10 cellular contexts compared by ENCODE assay signal in genomic region chr16:51148674-51149228, GRCh38. TPM values are rescaled to one million over a fixed set of nuclear protein-coding genes. Genes with fewer than 3 reads are reported as not detected.
DNase-seq lines count a peak whose midpoint lies in the region; ATAC-seq, FAIRE-seq and TF ChIP-seq lines count a peak whose summit lies in the region.
"Had no signal": no experiment of that assay in that cellular context is flagged by ENCODE, and none has a peak within 500 bp of the region (broad histone marks: within the 10 kb centered on the region; RNA-seq: fewer than 3 reads in every experiment).

No MANE protein-coding gene starts in this region.

- H3K9me1 ChIP-seq in IMR-90 (ENCODE audit: insufficient read depth, low read length) = 0 out of 2 replicates have a peak, but pooled peaks cover 3% of the 10 kb centered on the region

- H2BK120ac ChIP-seq in IMR-90 (ENCODE audit: low read depth, low read length) = no peak overlapping the region

- no peaks in the 10 kb centered on the region for H3K27me3 ChIP-seq in IMR-90 (ENCODE audit: control insufficient read depth, insufficient read depth, low read length)
- peaks cover 40 to 47% of the 10 kb centered on the region in 2 donors for H3K27me3 ChIP-seq in duodenal mucosa (ENCODE audit: control insufficient read depth in 1 of 2, insufficient read depth in 2 of 2, low read length in 2 of 2)
- peaks cover 0 to 10% of the 10 kb centered on the region in 2 experiments; a peak in 2 of 5 replicates for H3K27me3 ChIP-seq in HepG2 (ENCODE audit: control insufficient read depth in 1 of 2, insufficient read depth in 2 of 2, low read length in 2 of 2)

- no peak for TF ChIP-seq EP300 in HepG2 (IDR thresholded peaks at IDR 0.05; ENCODE audit: low read depth in 2 of 2, low read length in 2 of 2)
- no peak for TF ChIP-seq EP300 in HepG2 (CRISPR knock-in tag; IDR thresholded peaks at IDR 0.05; ENCODE audit: borderline replicate concordance)

- no peak for TF ChIP-seq CTCF in IMR-90 (conservative IDR thresholded peaks at IDR 0.05; ENCODE audit: low read depth, low read length)
- no peak for TF ChIP-seq CTCF in HepG2 (CRISPR knock-in tag; IDR thresholded peaks at IDR 0.05)
- no peak for TF ChIP-seq CTCF in type B pancreatic cell (conservative IDR thresholded peaks at IDR 0.05)

- dilution Hi-C loops in IMR-90 (cut with HindIII; ENCODE audit: low sequenced_read_pairs, unreplicated experiment) = no loop called here

- H2AFZ ChIP-seq in IMR-90 (replicated peaks; ENCODE audit: low read length, poor library complexity) = no peak overlapping the region
- no peak overlapping the region for H2AFZ ChIP-seq in HepG2 (ENCODE audit: low read length)
- H2AFZ ChIP-seq: PC-9 had no signal

- no peak overlapping the region for H2BK15ac ChIP-seq in IMR-90 (ENCODE audit: low read depth, low read length)

- H4K20me1 ChIP-seq in IMR-90 (ENCODE audit: insufficient read depth, low read length) (peaks cover 16% of the 10 kb centered on the region; the same call in 1 of the 2 replicates), HepG2 (ENCODE audit: insufficient read depth, low read length) (no peaks in the 10 kb centered on the region)

- H2AK5ac ChIP-seq in IMR-90 (ENCODE audit: low read depth, low read length) = no peak overlapping the region

- no peak overlapping the region for H2BK5ac ChIP-seq in IMR-90 (ENCODE audit: low read depth, low read length, poor library complexity, severe bottlenecking)

- peaks cover 0 to 11% of the 10 kb centered on the region in 2 experiments; a peak in 1 of 4 replicates for H3K79me1 ChIP-seq in IMR-90 (ENCODE audit: low read depth in 1 of 2, low read length in 2 of 2)

- H3K27me3 Mint-ChIP-seq in type B pancreatic cell = peaks cover 67% of the 10 kb centered on the region
- H3K27me3 Mint-ChIP-seq in activated CD8-positive, alpha-beta T cell treated with anti-CD3 and anti-CD28 coated beads, Interleukin-2, amount 10 ng/mL, durations not matched to agents 7 days and 5 days (ENCODE audit: low read depth) = peaks cover 49% of the 10 kb centered on the region

- peaks cover 67% of the 10 kb centered on the region for H3K79me2 ChIP-seq in HepG2 (ENCODE audit: insufficient read depth, low read length)

- peak overlapping the region; percentile 91 for H3K4me3 Mint-ChIP-seq in type B pancreatic cell
- H3K4me3 Mint-ChIP-seq in activated CD8-positive, alpha-beta T cell treated with anti-CD3 and anti-CD28 coated beads, Interleukin-2, amount 10 ng/mL, durations not matched to agents 7 days and 5 days = no peak overlapping the region
- H3K4me3 Mint-ChIP-seq: naive thymus-derived CD8-positive, alpha-beta T cell had no signal

- no peak for FAIRE-seq in HepG2 (lab: Jason Lieb, UNC)

- in situ Hi-C loops in IMR-90 (cut with MboI; ENCODE audit: low sequenced_read_pairs) (loop anchor here (5.0 kb wide), 1 partner anchor 614 kb away; no protein-coding TSS in a partner anchor), HepG2 (cut with HindIII; ENCODE audit: extremely low pct_ligation_motif_present, low pct_unique_long_range_greater_than_20kb) (no loop called here)

- H4K8ac ChIP-seq in IMR-90 (ENCODE audit: low read depth in 2 of 2, low read length in 2 of 2) = no peak overlapping the region

- peaks cover 31% of the 10 kb centered on the region for H3K4me1 Mint-ChIP-seq in type B pancreatic cell (ENCODE audit: unreplicated experiment)
- H3K4me1 Mint-ChIP-seq in activated CD8-positive, alpha-beta T cell treated with anti-CD3 and anti-CD28 coated beads, Interleukin-2, amount 10 ng/mL, durations not matched to agents 7 days and 5 days (ENCODE audit: low read depth) = no peaks in the 10 kb centered on the region

- H3K36me3 ChIP-seq in IMR-90 (ENCODE audit: control insufficient read depth, insufficient read depth, low read length) = no peaks in the 10 kb centered on the region; the same call in 1 of the 2 replicates
- H3K36me3 ChIP-seq in duodenal mucosa (ENCODE audit: control insufficient read depth in 1 of 2, insufficient read depth in 2 of 2, low read length in 2 of 2) = no peaks in the 10 kb centered on the region
- H3K36me3 ChIP-seq in HepG2 (replicated peaks in 1 of 2; ENCODE audit: control insufficient read depth in 1 of 2, insufficient read depth in 2 of 2, low read length in 2 of 2) = no peaks in the 10 kb centered on the region

- DNase-seq in IMR-90 = no peak
- DNase-seq in HepG2 (ENCODE audit: low spot score) = no peak
- DNase-seq in type B pancreatic cell (ENCODE audit: extremely low spot score, unreplicated experiment) = no peak
- no peak for DNase-seq in stimulated activated CD4-positive, alpha-beta T cell treated with anti-CD3 and anti-CD28 coated beads, Interleukin-12 subunit alpha, Interleukin-12 subunit beta, amount 100 ng/mL, for 4 hours
- no peak for DNase-seq in occipital lobe (lab: John Stamatoyannopoulos, UW)
- no peak for DNase-seq in activated CD8-positive, alpha-beta T cell treated with anti-CD3 and anti-CD28 coated beads, Interleukin-2, amount 10 ng/mL, durations not matched to agents 7 days and 5 days
- DNase-seq: effector CD8-positive, alpha-beta T cell; naive thymus-derived CD8-positive, alpha-beta T cell; PC-9 had no signal

- H2AK9ac ChIP-seq in IMR-90 (replicated peaks; ENCODE audit: low read depth, low read length, poor library complexity) = no peak overlapping the region

- peak overlapping the region; percentile 67 for H3K27ac Mint-ChIP-seq in type B pancreatic cell
- H3K27ac Mint-ChIP-seq in activated CD8-positive, alpha-beta T cell treated with anti-CD3 and anti-CD28 coated beads, Interleukin-2, amount 10 ng/mL, durations not matched to agents 7 days and 5 days = no peak overlapping the region
- H3K27ac Mint-ChIP-seq: naive thymus-derived CD8-positive, alpha-beta T cell had no signal

- intact Hi-C loops in IMR-90 (cut with micrococcal nuclease) = loop anchor here (5.0 kb wide), 1 partner anchor 734 kb away; no protein-coding TSS in a partner anchor
- intact Hi-C loops in HepG2 (cut with micrococcal nuclease; ENCODE audit: unreplicated experiment) = no loop called here

- no peaks in the 10 kb centered on the region for H3K9me3 Mint-ChIP-seq in type B pancreatic cell
- peaks cover 6% of the 10 kb centered on the region for H3K9me3 Mint-ChIP-seq in activated CD8-positive, alpha-beta T cell treated with anti-CD3 and anti-CD28 coated beads, Interleukin-2, amount 10 ng/mL, durations not matched to agents 7 days and 5 days (ENCODE audit: insufficient read depth)

- no CpG with 5 or more reads among the region's 2 CpGs for WGBS in IMR-90 (ENCODE audit: extremely low coverage in 2 of 2, insufficient read length in 1 of 2), 2 experiments
- WGBS in HepG2 (ENCODE audit: low lambda C conversion rate) = 10% methylated on average over 2 of the region's 2 CpGs

- peak overlapping the region; percentile 94 for H3K4me2 ChIP-seq in IMR-90 (ENCODE audit: low read depth, low read length)
- H3K4me2 ChIP-seq in HepG2 (ENCODE audit: low read depth, low read length) = peak overlapping the region; percentile 90
- H3K4me2 ChIP-seq: PC-9 had no signal

- H3K27ac ChIP-seq in IMR-90 (ENCODE audit: insufficient read depth, low read length) = peak overlapping the region; percentile 54; the same call in 1 of the 2 replicates
- peak overlapping the region; percentile 42 for H3K27ac ChIP-seq in duodenal mucosa (ENCODE audit: low read depth, low read length)
- peak overlapping the region; percentile 86 for H3K27ac ChIP-seq in HepG2 (ENCODE audit: extremely low read length, insufficient read depth, low read length)
- H3K27ac ChIP-seq: PC-9 had no signal

- H2BK20ac ChIP-seq in IMR-90 (ENCODE audit: low read depth, low read length) = no peak overlapping the region

- H4K91ac ChIP-seq in IMR-90 (ENCODE audit: insufficient read depth, low read depth, low read length) = no peak overlapping the region

- no peak for ATAC-seq in IMR-90 (ENCODE audit: low read depth)
- ATAC-seq in HepG2 = no peak
- no peak for ATAC-seq in activated CD8-positive, alpha-beta T cell treated with anti-CD3 and anti-CD28 coated beads, Interleukin-2, amount 10 ng/mL, durations not matched to agents 7 days and 5 days
- ATAC-seq: naive thymus-derived CD8-positive, alpha-beta T cell had no signal

- no peak overlapping the region; the same call in 1 of the 2 replicates for H4K5ac ChIP-seq in IMR-90 (ENCODE audit: low read depth, low read length)

- H3K56ac ChIP-seq in IMR-90 (ENCODE audit: extremely low read depth, insufficient read depth, low read length) = peak overlapping the region; percentile 90; the same call in 1 of the 2 replicates

- no peak for TF ChIP-seq POLR2A in IMR-90 (IDR thresholded peaks at IDR 0.05; ENCODE audit: low read depth, low read length)
- TF ChIP-seq POLR2A in HepG2 (IDR thresholded peaks at IDR 0.05; ENCODE audit: insufficient read depth in 1 of 2, low read depth in 2 of 2, low read length in 2 of 2) = no peak

- H3K4ac ChIP-seq in IMR-90 (ENCODE audit: low read depth, low read length) = no peak overlapping the region

- POLR2A ChIA-PET in IMR-90 (lab: Charles Lee; ENCODE audit: unreplicated experiment) (interaction anchor here (0.5 kb wide), 1 partner anchor 19 kb away, joined by 3 read pairs; no protein-coding TSS in a partner anchor), HepG2 (lab: Yijun Ruan, JAX) (interaction anchor here (1.0 to 2.1 kb wide), 5 partner anchors 23 to 91 kb away, joined by 3 to 12 read pairs (median 9); no protein-coding TSS in a partner anchor)
- POLR2A ChIA-PET in activated CD8-positive, alpha-beta T cell treated with anti-CD3 and anti-CD28 coated beads, Interleukin-2, amount 10 ng/mL, durations not matched to agents 7 days and 5 days (lab: Charles Lee) = no interaction called here

- no TSS peak for BruUV-seq in IMR-90 (replicated peaks; lab: Mats Ljungman, UMichigan)
- no TSS peak for BruUV-seq in HepG2 (replicated peaks; lab: Mats Ljungman, UMichigan)

- H3K4me3 ChIP-seq in IMR-90 (ENCODE audit: insufficient read depth, low read depth, low read length) = peak overlapping the region; percentile 89; the same call in 1 of the 2 replicates
- peak overlapping the region in 1 of 2 donors; percentile 5 for H3K4me3 ChIP-seq in duodenal mucosa (ENCODE audit: low read depth in 1 of 2, low read length in 2 of 2)
- peak overlapping the region; percentile 90 to 97 (median 94) for H3K4me3 ChIP-seq in HepG2 (replicated peaks in 1 of 3; ENCODE audit: insufficient read depth in 1 of 3, low read depth in 2 of 3, low read length in 3 of 3)
- H3K4me3 ChIP-seq: PC-9 had no signal

- H3K23ac ChIP-seq in IMR-90 (ENCODE audit: low read depth, low read length) = no peak overlapping the region; the same call in 1 of the 2 replicates

- no peak for TF ChIP-seq RAD21 in IMR-90 (IDR thresholded peaks at IDR 0.05; ENCODE audit: low read length)
- no peak for TF ChIP-seq RAD21 in HepG2 (CRISPR knock-in tag; IDR thresholded peaks at IDR 0.05)

- H3K14ac ChIP-seq in IMR-90 (replicated peaks; ENCODE audit: low read depth, low read length) = peak overlapping the region; percentile 51; the same call in 1 of the 2 replicates

- no peaks in the 10 kb centered on the region for H3K4me1 ChIP-seq in IMR-90 (ENCODE audit: control insufficient read depth, insufficient read depth, low read length)
- H3K4me1 ChIP-seq in duodenal mucosa (ENCODE audit: control insufficient read depth in 1 of 2, insufficient read depth in 2 of 2, low read length in 2 of 2) = no peaks in the 10 kb centered on the region
- peaks cover 61% of the 10 kb centered on the region for H3K4me1 ChIP-seq in HepG2 (ENCODE audit: insufficient read depth, low read length)

- H3K18ac ChIP-seq in IMR-90 (ENCODE audit: low read depth, low read length) = no peak overlapping the region

- peak overlapping the region; percentile 34; the same call in 1 of the 2 replicates for H3K9ac ChIP-seq in IMR-90 (ENCODE audit: low read depth, low read length)
- H3K9ac ChIP-seq in duodenal mucosa (ENCODE audit: low read depth in 1 of 2, low read length in 2 of 2) = no peak overlapping the region
- peak overlapping the region; percentile 91 for H3K9ac ChIP-seq in HepG2 (ENCODE audit: insufficient read depth, low read depth, low read length)

- no peaks in the 10 kb centered on the region for H3K9me3 ChIP-seq in IMR-90 (ENCODE audit: control insufficient read depth, insufficient read depth, low read length)
- H3K9me3 ChIP-seq in duodenal mucosa (ENCODE audit: control insufficient read depth in 1 of 2, low read length in 2 of 2) = no peaks in the 10 kb centered on the region
- H3K9me3 ChIP-seq in HepG2 (ENCODE audit: low read length) = no peaks in the 10 kb centered on the region

- no peaks in the 10 kb centered on the region for H3K36me3 Mint-ChIP-seq in type B pancreatic cell
- peaks cover 11% of the 10 kb centered on the region for H3K36me3 Mint-ChIP-seq in activated CD8-positive, alpha-beta T cell treated with anti-CD3 and anti-CD28 coated beads, Interleukin-2, amount 10 ng/mL, durations not matched to agents 7 days and 5 days (ENCODE audit: low read depth)

- CTCF ChIA-PET in IMR-90 (lab: Yijun Ruan, JAX) = interaction anchor here (0.9 kb wide), 1 partner anchor 613 kb away, joined by 3 read pairs; no protein-coding TSS in a partner anchor
- CTCF ChIA-PET in HepG2 (lab: Yijun Ruan, JAX; ENCODE audit: low intra/inter-chr PET ratio, low total read pairs) = no interaction called here
- CTCF ChIA-PET in activated CD8-positive, alpha-beta T cell treated with anti-CD3 and anti-CD28 coated beads, Interleukin-2, amount 10 ng/mL, durations not matched to agents 7 days and 5 days (lab: Charles Lee) = no interaction called here

RNA-seq across cellular contexts. Expression of gene SALL1, which starts 2.3 kb away (rescaled TPM):
- total RNA-seq in IMR-90 (2012; rRNA removed) (0.83 and 0.90 TPM in 2 replicates), HepG2 (2016; rRNA removed; fragmentation: Illumina TruSeq; extraction: Trizol) (12.3 and 18.5 TPM in 2 replicates), type B pancreatic cell (ENCODE audit: low replicate concordance) (8.0 and 27.0 TPM in 2 replicates), occipital lobe (4.4 TPM)
- polyA plus RNA-seq in IMR-90 (2012; rRNA removed) (4.8 and 5.2 TPM in 2 replicates), HepG2 (2011; rRNA removed) (5.9 and 6.6 TPM in 2 replicates)
- polyA plus RNA-seq in IMR-90 (2012; cell fraction: cytosol; rRNA removed) = 1.9 and 2.5 TPM in 2 replicates
- 5.5 and 7.8 TPM in 2 replicates for polyA plus RNA-seq in IMR-90 (2012; cell fraction: nucleus; rRNA removed; ENCODE audit: low replicate concordance)
- 3.8 and 4.7 TPM in 2 replicates for total RNA-seq in HepG2 (2016; cell fraction: cytosol; rRNA removed; fragmentation: Illumina TruSeq; extraction: Trizol; ENCODE audit: low read depth)
- 12.7 and 13.5 TPM in 2 replicates for total RNA-seq in HepG2 (2016; cell fraction: insoluble cytoplasmic fraction; rRNA removed; fragmentation: Illumina TruSeq; extraction: Trizol)
- 12.7 and 14.2 TPM in 2 replicates for total RNA-seq in HepG2 (2016; cell fraction: membrane; rRNA removed; fragmentation: Illumina TruSeq; extraction: Trizol)
- total RNA-seq in HepG2 (2016; cell fraction: nucleus; rRNA removed; fragmentation: Illumina TruSeq; extraction: Trizol) = 12.5 and 15.2 TPM in 2 replicates
- polyA plus RNA-seq in HepG2 (2011; cell fraction: cytosol; rRNA removed) = 3.8 and 4.0 TPM in 2 replicates
- polyA plus RNA-seq in HepG2 (2011; cell fraction: nucleus; rRNA removed) = 7.7 TPM in 2 replicates
- polyA plus RNA-seq in HepG2 (2012) = 6.2 and 6.9 TPM in 2 replicates
- 2.3 and 3.0 TPM in 2 replicates for polyA plus RNA-seq in HepG2 (2016; cell fraction: cytosol; fragmentation: Illumina TruSeq; extraction: Trizol; ENCODE audit: low read depth)
- polyA plus RNA-seq in HepG2 (2016; cell fraction: insoluble cytoplasmic fraction; fragmentation: Illumina TruSeq; extraction: Trizol; ENCODE audit: low read depth) = 16.0 and 21.0 TPM in 2 replicates
- 8.5 and 9.6 TPM in 2 replicates for polyA plus RNA-seq in HepG2 (2016; cell fraction: membrane; fragmentation: Illumina TruSeq; extraction: Trizol; ENCODE audit: low read depth)
- 30.9 and 34.8 TPM in 2 replicates for polyA plus RNA-seq in HepG2 (2016; cell fraction: nucleus; fragmentation: Illumina TruSeq; extraction: Trizol; ENCODE audit: insufficient read depth, low read depth)
- polyA minus RNA-seq in HepG2 (2011; rRNA and poly(A)+ RNA removed; ENCODE audit: low replicate concordance) = 0.02 and 5.6 TPM in 2 replicates
- polyA minus RNA-seq in HepG2 (2011; cell fraction: cytosol; rRNA and poly(A)+ RNA removed) = 3.4 and 4.2 TPM in 2 replicates
- 4.0 and 4.2 TPM in 2 replicates for polyA minus RNA-seq in HepG2 (2011; cell fraction: nucleus; rRNA and poly(A)+ RNA removed)
- total RNA-seq in activated CD8-positive, alpha-beta T cell treated with anti-CD3 and anti-CD28 coated beads, Interleukin-2, amount 10 ng/mL, durations not matched to agents 7 days and 5 days = not detected
- total RNA-seq: naive thymus-derived CD8-positive, alpha-beta T cell; PC-9 had no signal
- polyA plus RNA-seq: naive thymus-derived CD8-positive, alpha-beta T cell had no signal

Comparison
In these comparisons a context has a peak if more than half of its experiments do, and no peak if none do; other contexts are left out.
1. H3K9ac ChIP-seq: peak in IMR-90 (single experiment) and HepG2 (single experiment); none in duodenal mucosa (0 of 2).
2. Peak in every context shown above with its lines, with median percentiles within 50 percentile points of each other: H3K27ac ChIP-seq.